ENCODE assay signal across 20 cellular contexts in genomic region chr10:114872519-114873087, GRCh38. TPM values are rescaled to one million over a fixed set of nuclear protein-coding genes. Genes with fewer than 3 reads are reported as not detected.
DNase-seq lines count a peak whose midpoint lies in the region; ATAC-seq and TF ChIP-seq lines count a peak whose summit lies in the region.
"Had no signal": no experiment of that assay in that cellular context is flagged by ENCODE, and none has a peak within 500 bp of the region (broad histone marks: within the 10 kb centered on the region; RNA-seq: fewer than 3 reads in every experiment).

No MANE protein-coding gene starts in this region.

- no peak overlapping the region for H3K27ac ChIP-seq in HEK293 (ENCODE audit: extremely low read depth, low read depth, low read length)
- H3K27ac ChIP-seq: A549; BLaER1 treated with 17β-estradiol and CSF1 and Interleukin-3, amounts not matched to agents 10 nM and 100 nM had no signal

- DNase-seq in NCI-H748 (lab: John Stamatoyannopoulos, UW; ENCODE audit: unreplicated experiment) (peak; percentile 1), NCI-H748 treated with DMSO at 0.1 percent for 48 hours (lab: John Stamatoyannopoulos, UW) (no peak), NCI-H2227 treated with DMSO at 0.1 percent for 48 hours (lab: John Stamatoyannopoulos, UW) (peak; percentile 40), NCI-H1694 (lab: John Stamatoyannopoulos, UW) (no peak), Caco-2 (no peak)
- DNase-seq in activated naive CD4-positive, alpha-beta T cell treated with anti-CD3 and anti-CD28 coated beads, Interleukin-2, amount 50 U/mL, for 72 hours (ENCODE audit: low spot score in 2 of 2), result no peak
- DNase-seq: 8988T; ACHN; AML-193; BE2C; CD4-positive, alpha-beta T cell; CD8-positive, alpha-beta memory T cell; DMS153; DND-41; GOT3 had no signal

- ATAC-seq in activated naive CD4-positive, alpha-beta T cell treated with anti-CD3 and anti-CD28 coated beads, Interleukin-2, amount 50 U/mL, for 72 hours, result no peak
- ATAC-seq: A549 had no signal

- no peaks in the 10 kb centered on the region for H3K4me1 Mint-ChIP-seq in Caco-2 (ENCODE audit: low read depth, unreplicated experiment)

- no peak overlapping the region for H3K27ac Mint-ChIP-seq in activated naive CD4-positive, alpha-beta T cell treated with anti-CD3 and anti-CD28 coated beads, Interleukin-2, amount 50 U/mL, for 72 hours
- H3K27ac Mint-ChIP-seq in Caco-2 (ENCODE audit: unreplicated experiment), result no peak overlapping the region
- H3K27ac Mint-ChIP-seq: CD14-positive monocyte; CD4-positive, alpha-beta T cell had no signal

- no peaks in the 10 kb centered on the region for H3K36me3 Mint-ChIP-seq in activated naive CD4-positive, alpha-beta T cell treated with anti-CD3 and anti-CD28 coated beads, Interleukin-2, amount 50 U/mL, for 72 hours
- no peaks in the 10 kb centered on the region for H3K36me3 Mint-ChIP-seq in Caco-2 (ENCODE audit: insufficient read depth, unreplicated experiment)
- H3K36me3 Mint-ChIP-seq: CD14-positive monocyte; CD8-positive, alpha-beta memory T cell had no signal

- no peaks in the 10 kb centered on the region; the same call in 1 of the 2 replicates for H3K27me3 ChIP-seq in Caco-2 (replicated peaks; ENCODE audit: control insufficient read depth, insufficient read depth, low read length)
- H3K27me3 ChIP-seq: BE2C; BLaER1 treated with 17β-estradiol and CSF1 and Interleukin-3, amounts not matched to agents 10 nM and 100 nM had no signal

- H3K9me3 Mint-ChIP-seq in activated naive CD4-positive, alpha-beta T cell treated with anti-CD3 and anti-CD28 coated beads, Interleukin-2, amount 50 U/mL, for 72 hours, result no peaks in the 10 kb centered on the region
- H3K9me3 Mint-ChIP-seq in Caco-2 (ENCODE audit: unreplicated experiment), result no peaks in the 10 kb centered on the region
- H3K9me3 Mint-ChIP-seq: CD4-positive, alpha-beta T cell had no signal

- peaks cover 5% of the 10 kb centered on the region for H3K27me3 Mint-ChIP-seq in Caco-2 (ENCODE audit: insufficient read depth, unreplicated experiment)

- H3K36me3 ChIP-seq in HEK293 (ENCODE audit: control insufficient read depth in 2 of 2, insufficient read depth in 1 of 2, low read length in 2 of 2) (no peaks in the 10 kb centered on the region), Caco-2 (ENCODE audit: control insufficient read depth, insufficient read depth, low read length) (no peaks in the 10 kb centered on the region)
- H3K36me3 ChIP-seq: BE2C; BLaER1 treated with 17β-estradiol and CSF1 and Interleukin-3, amounts not matched to agents 10 nM and 100 nM; HAP-1 had no signal

- CTCF ChIA-PET in HEK293 (lab: Yijun Ruan, JAX), result interaction anchor here (0.6 to 1.8 kb wide), 8 partner anchors 50 to 745 kb away, joined by 3 to 7 read pairs (median 3); no protein-coding TSS in a partner anchor
- CTCF ChIA-PET in Caco-2 (lab: Charles Lee), result interaction anchor here (0.6 kb wide), 1 partner anchor 30 kb away, joined by 3 read pairs; no protein-coding TSS in a partner anchor

- no peak overlapping the region for H3K4me3 Mint-ChIP-seq in Caco-2 (ENCODE audit: unreplicated experiment)
- H3K4me3 Mint-ChIP-seq: CD14-positive monocyte; CD4-positive, alpha-beta T cell; CD8-positive, alpha-beta memory T cell had no signal

- H3K4me1 ChIP-seq in HEK293 (ENCODE audit: control insufficient read depth, insufficient read depth, low read length) (0 out of 2 replicates have a peak, but pooled peaks cover 4% of the 10 kb centered on the region), Caco-2 (no peaks in the 10 kb centered on the region)
- H3K4me1 ChIP-seq: BE2C, HAP-1 had no signal

- no TSS peak for BruUV-seq in Caco-2 (replicated peaks; lab: Mats Ljungman, UMichigan)

- TF ChIP-seq CTCF in HEK293 (tag by site-specific recombination; IDR thresholded peaks at IDR 0.05) (no peak), Caco-2 (IDR thresholded peaks at IDR 0.05; ENCODE audit: insufficient read depth in 1 of 2, low read depth in 1 of 2, low read length in 1 of 2, severe bottlenecking in 1 of 2, unreplicated experiment in 1 of 2) (no peak)

- H3K9me3 ChIP-seq in HEK293 (ENCODE audit: control insufficient read depth, insufficient read depth, low read depth, low read length) (no peaks in the 10 kb centered on the region), Caco-2 (no peaks in the 10 kb centered on the region)
- H3K9me3 ChIP-seq: A549; BE2C; BLaER1 treated with 17β-estradiol and CSF1 and Interleukin-3, amounts not matched to agents 10 nM and 100 nM; HAP-1 had no signal

- H3K4me3 ChIP-seq in HEK293 (ENCODE audit: low read depth, low read length) (no peak overlapping the region), Caco-2 (ENCODE audit: low read depth, low read length) (no peak overlapping the region)
- H3K4me3 ChIP-seq: A549; BLaER1 treated with 17β-estradiol and CSF1 and Interleukin-3, amounts not matched to agents 10 nM and 100 nM; HAP-1 had no signal

- intact Hi-C loops in Caco-2 (cut with micrococcal nuclease; ENCODE audit: unreplicated experiment), result loop anchor here (10.0 kb wide), 2 partner anchors 222 to 398 kb away; partner anchors contain the start of gene ATRNL1

- POLR2A ChIA-PET in HEK293 (lab: Yijun Ruan, JAX) (no interaction called here), Caco-2 (lab: Charles Lee) (no interaction called here)

TF ChIP-seq in HEK293, 187 proteins besides CTCF, POLR2A, EP300 and RAD21:
- TF ChIP-seq ZNF626 (tag by site-specific recombination; IDR thresholded peaks at IDR 0.05) (no peak), SP7 (tag by site-specific recombination; IDR thresholded peaks at IDR 0.05) (peak; percentile 76)

RNA-seq across cellular contexts. Expression of gene FHIP2A, which starts 51.0 kb away (rescaled TPM):
- 10 to 100 TPM; 14.3 to 21.6 TPM for total RNA-seq in activated naive CD4-positive, alpha-beta T cell treated with anti-CD3 and anti-CD28 coated beads, Interleukin-2, amount 50 U/mL, for 72 hours
- 15.2 and 15.3 TPM in 2 replicates for total RNA-seq in Caco-2 (2022)

Comparison
In these comparisons a context has a peak if more than half of its experiments do, and no peak if none do; other contexts are left out.
1. DNase-seq: peak in NCI-H748 (single experiment) and NCI-H2227 treated with DMSO at 0.1 percent for 48 hours (single experiment); none in NCI-H748 treated with DMSO at 0.1 percent for 48 hours (single experiment), activated naive CD4-positive, alpha-beta T cell treated with anti-CD3 and anti-CD28 coated beads, Interleukin-2, amount 50 U/mL, for 72 hours (0 of 2), NCI-H1694 (single experiment) and Caco-2 (0 of 2).